ENCODE assay signal across 8 cellular contexts in the genomic region with DNA sequence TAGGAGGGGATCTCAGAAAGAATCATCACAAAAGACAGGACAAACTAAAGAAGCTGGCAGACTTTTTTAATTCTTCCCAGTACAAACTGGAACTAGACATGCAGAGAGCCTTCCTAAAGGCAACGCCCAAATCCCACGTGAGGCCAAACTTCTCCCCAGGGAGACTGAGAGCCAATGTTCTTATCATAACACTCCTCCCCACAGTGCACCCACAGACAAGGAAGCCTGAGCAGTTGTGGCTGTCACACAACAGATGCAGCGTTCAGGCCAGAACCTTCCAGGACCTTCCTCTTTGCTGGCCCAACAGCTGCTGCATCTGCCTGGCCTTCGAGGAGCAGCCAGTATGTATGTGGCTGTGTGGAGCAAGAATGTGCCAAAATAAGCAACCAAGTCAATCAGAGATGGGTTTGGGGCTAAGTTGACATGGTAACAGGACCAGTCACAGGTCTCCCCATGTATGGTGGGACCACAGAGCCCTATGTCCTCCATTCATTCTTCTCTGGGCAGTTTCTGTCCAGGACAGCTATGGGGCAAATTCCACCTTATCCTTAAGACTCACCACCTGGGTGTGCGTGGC. TPM values are rescaled to one million over a fixed set of nuclear protein-coding genes. Genes with fewer than 3 reads are reported as not detected.
DNase-seq lines count a peak whose midpoint lies in the region; ATAC-seq, FAIRE-seq and TF ChIP-seq lines count a peak whose summit lies in the region.

No MANE protein-coding gene starts in this region.

- no peaks in the 10 kb centered on the region for H3K36me3 Mint-ChIP-seq in CD4-positive, alpha-beta memory T cell
- H3K36me3 Mint-ChIP-seq in brain (peaks cover 16% of the 10 kb centered on the region), naive B cell (no peaks in the 10 kb centered on the region)

- no peak overlapping the region for H3K4me3 ChIP-seq in CD4-positive, alpha-beta memory T cell (ENCODE audit: low read length in 2 of 2)

- ATAC-seq in HG03378 (IDR thresholded peaks at IDR 0.05; ENCODE audit: unreplicated experiment) = peak; percentile 36
- peak; percentile 13 to 22 for ATAC-seq in naive B cell (ENCODE audit: low read depth in 2 of 2)
- ATAC-seq in GM18519 (IDR thresholded peaks at IDR 0.05; ENCODE audit: low FRiP score, unreplicated experiment) = no peak
- ATAC-seq in HG03439 (IDR thresholded peaks at IDR 0.05; ENCODE audit: unreplicated experiment) = no peak

- H3K27me3 Mint-ChIP-seq in CD4-positive, alpha-beta memory T cell = no peaks in the 10 kb centered on the region
- no peaks in the 10 kb centered on the region for H3K27me3 Mint-ChIP-seq in brain
- no peaks in the 10 kb centered on the region for H3K27me3 Mint-ChIP-seq in naive B cell

- no peak for FAIRE-seq in RCC 7860 (lab: Jason Lieb, UNC)

- no peak for DNase-seq in CD4-positive, alpha-beta memory T cell
- DNase-seq in naive B cell (peak; percentile 53), T-helper 9 cell (no peak), RCC 7860 (ENCODE audit: low spot score) (no peak)

- POLR2A ChIA-PET in CD4-positive, alpha-beta memory T cell (lab: Charles Lee; ENCODE audit: partially characterized antibody) = interaction anchor here (1.1 to 5.2 kb wide), 5 partner anchors 10 to 340 kb away, joined by 3 to 48 read pairs (median 13); partner anchors contain the start of genes KMT2E and SRPK2

- H3K9me3 ChIP-seq in CD4-positive, alpha-beta memory T cell (ENCODE audit: control insufficient read depth in 1 of 2, low read length in 2 of 2) = no peaks in the 10 kb centered on the region

- H3K36me3 ChIP-seq in CD4-positive, alpha-beta memory T cell (ENCODE audit: insufficient read depth, low read length) = no peaks in the 10 kb centered on the region

- H3K4me3 Mint-ChIP-seq in CD4-positive, alpha-beta memory T cell = peak overlapping the region in 7 of 8 donors; percentile 9 to 89 (median 71)
- H3K4me3 Mint-ChIP-seq in brain = peak overlapping the region in 1 of 5 experiments; percentile 15
- H3K4me3 Mint-ChIP-seq in naive B cell = peak overlapping the region; percentile 65 to 93 (median 83)

- no peaks in the 10 kb centered on the region for H3K27me3 ChIP-seq in CD4-positive, alpha-beta memory T cell (ENCODE audit: insufficient read depth, low read length)

- no peak for TF ChIP-seq CTCF in brain (conservative IDR thresholded peaks at IDR 0.05)

- H3K4me1 Mint-ChIP-seq in CD4-positive, alpha-beta memory T cell = peaks cover 51 to 70% (median 59%) of the 10 kb centered on the region in 4 donors
- H3K4me1 Mint-ChIP-seq in brain (peaks cover 47% of the 10 kb centered on the region), naive B cell (peaks cover 55 to 94% (median 82%) of the 10 kb centered on the region in 3 donors)

- H3K27ac ChIP-seq in CD4-positive, alpha-beta memory T cell (ENCODE audit: low read depth, low read length) = peak overlapping the region; percentile 28

- no peaks in the 10 kb centered on the region for H3K9me3 Mint-ChIP-seq in CD4-positive, alpha-beta memory T cell
- H3K9me3 Mint-ChIP-seq in brain (peaks cover 0 to 11% (median 4%) of the 10 kb centered on the region in 5 experiments), naive B cell (no peaks in the 10 kb centered on the region)

- peaks cover 72% of the 10 kb centered on the region for H3K4me1 ChIP-seq in CD4-positive, alpha-beta memory T cell (ENCODE audit: insufficient read depth, low read length)

- CTCF ChIA-PET in CD4-positive, alpha-beta memory T cell (lab: Charles Lee; ENCODE audit: partially characterized antibody) = interaction anchor here (0.6 to 1.7 kb wide), 5 partner anchors 12 to 155 kb away, joined by 3 to 8 read pairs (median 6); no protein-coding TSS in a partner anchor

- intact Hi-C loops in CD4-positive, alpha-beta memory T cell (cut with micrococcal nuclease) = loop anchor here (2.0 to 5.0 kb wide), 2 partner anchors 85 to 372 kb away; no protein-coding TSS in a partner anchor

- peak overlapping the region; percentile 80 to 97 (median 96) for H3K27ac Mint-ChIP-seq in CD4-positive, alpha-beta memory T cell
- peak overlapping the region in 4 of 5 experiments; percentile 28 to 74 (median 52) for H3K27ac Mint-ChIP-seq in brain
- H3K27ac Mint-ChIP-seq in naive B cell = peak overlapping the region; percentile 88 to 98 (median 96)

RNA-seq across cellular contexts. Expression of gene SRPK2, which starts 34.9 kb away (rescaled TPM):
- total RNA-seq in CD4-positive, alpha-beta memory T cell = 10 to 100 TPM; 54.7 to 55.2 TPM
- polyA plus RNA-seq in CD4-positive, alpha-beta memory T cell = 10 to 100 TPM; 36.0 to 48.7 TPM
- polyA plus RNA-seq in brain (ENCODE audit: insufficient read depth, low read depth, low replicate concordance) (37.0 TPM), naive B cell (ENCODE audit: low read depth in 6 of 6) (10 to 100 TPM; 50.6 to 65.5 (median 56.1) TPM)

Comparison
In these comparisons a context has a peak if more than half of its experiments do, and no peak if none do; other contexts are left out.
1. ATAC-seq: peak in HG03378 (single experiment) and naive B cell (2 of 2); none in GM18519 (single experiment) and HG03439 (single experiment).
2. Peak in every context shown above with its lines, with median percentiles within 50 percentile points of each other: H3K27ac Mint-ChIP-seq.